34 cellular contexts compared by ENCODE assay signal in the genomic region with DNA sequence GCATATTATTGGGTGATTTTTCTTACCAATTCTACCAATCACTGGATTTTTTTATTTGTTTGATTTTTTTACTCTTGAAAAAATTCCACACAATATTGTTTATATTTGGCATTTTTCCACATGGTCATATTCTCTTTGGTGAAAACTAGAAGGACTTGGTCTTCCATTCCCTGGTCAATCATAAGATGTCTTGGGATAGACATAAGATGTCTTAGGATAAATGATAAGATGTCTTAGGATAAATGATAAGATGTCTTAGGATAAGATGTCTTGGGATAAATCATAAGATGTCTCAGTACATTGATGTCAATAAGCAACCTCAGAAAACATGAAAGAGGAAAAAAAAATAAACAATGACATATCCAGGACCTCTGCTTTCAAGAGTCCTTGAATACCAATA.
"Had no signal": no experiment of that assay in that cellular context is flagged by ENCODE, and none has a peak within 500 bp of the region (broad histone marks: within the 10 kb centered on the region; RNA-seq: fewer than 3 reads in every experiment).

No MANE protein-coding gene starts in this region.

- H3K36me3 ChIP-seq: MG63 had no signal

- DNase-seq: Karpas-422, Kasumi-1, MG63, MM.1S, MV-4-11, NCI-H1048, NCI-H1092, NCI-H1092 treated with DMSO at 0.1 percent for 48 hours, NCI-H1105, NCI-H1105 treated with DMSO at 0.1 percent for 48 hours, NCI-H1417, NCI-H1417 treated with DMSO at 0.1 percent for 48 hours, NCI-H1436, NCI-H1436 treated with DMSO at 0.1 percent for 48 hours, NCI-H146, NCI-H1694, NCI-H1694 treated with DMSO at 0.1 percent for 48 hours, NCI-H187, NCI-H187 treated with DMSO at 0.1 percent for 48 hours, NCI-H1930, NCI-H2029, NCI-H2029 treated with DMSO at 0.1 percent for 48 hours, NCI-H2081, NCI-H2081 treated with DMSO at 0.1 percent for 48 hours, NCI-H2107, NCI-H2171, NCI-H2171 treated with DMSO at 0.1 percent for 48 hours, NCI-H2227 treated with DMSO at 0.1 percent for 48 hours, NCI-H226, NCI-H345, NCI-H446, NCI-H446 treated with DMSO at 0.1 percent for 48 hours, NCI-H510A, NCI-H510A treated with DMSO at 0.1 percent for 48 hours had no signal

- H3K9me3 ChIP-seq: MG63 had no signal

- H3K4me3 ChIP-seq: MG63 had no signal

- H3K27me3 ChIP-seq: MG63 had no signal
